Comparison of ENCODE assay signal across 8 cellular contexts in genomic region chr11:6618117-6619020, GRCh38. TPM values are rescaled to one million over a fixed set of nuclear protein-coding genes. Genes with fewer than 3 reads are reported as not detected.
DNase-seq lines count a peak whose midpoint lies in the region; ATAC-seq and TF ChIP-seq lines count a peak whose summit lies in the region.

No MANE protein-coding gene starts in this region.

- DNase-seq in AG09319 (ENCODE audit: extremely low read depth, low read depth): peak; percentile 41
- DNase-seq in H7: peak; percentile 40
- peak; percentile 72 for DNase-seq in SIG-M5 (lab: John Stamatoyannopoulos, UW)
- peak; percentile 9 for DNase-seq in activated naive CD8-positive, alpha-beta T cell treated with anti-CD3 and anti-CD28 coated beads, Interleukin-2, amount 50 U/mL, for 16 hours (ENCODE audit: low read depth, low spot score)
- no peak for DNase-seq in left ventricle myocardium inferior
- no peak for DNase-seq in WTC11 (ENCODE audit: low spot score)
- no peak for DNase-seq in islet precursor cell

- H3K27me3 Mint-ChIP-seq in WTC11 (ENCODE audit: low read depth): no peaks in the 10 kb centered on the region

- no peaks in the 10 kb centered on the region for H3K4me1 Mint-ChIP-seq in WTC11

- intact Hi-C loops in left ventricle myocardium inferior (cut with micrococcal nuclease): no loop called here

- no peak overlapping the region for H3K27ac Mint-ChIP-seq in WTC11

- CTCF ChIA-PET in WTC11 (lab: Charles Lee): interaction anchor here (0.6 to 3.2 kb wide), 16 partner anchors 12 to 255 kb away, joined by 3 to 12 read pairs (median 4); partner anchors contain the start of genes ILK, MRPL17 and RRP8

- H3K36me3 Mint-ChIP-seq in WTC11: no peaks in the 10 kb centered on the region

- no peaks in the 10 kb centered on the region for H3K9me3 Mint-ChIP-seq in WTC11

- peak overlapping the region; percentile 93 for H3K4me3 ChIP-seq in H7 (ENCODE audit: insufficient read depth, low read depth, low read length)
- peak overlapping the region; percentile 88 for H3K4me3 ChIP-seq in left ventricle myocardium inferior
- H3K4me3 ChIP-seq in rectal smooth muscle tissue (ENCODE audit: low read length): peak overlapping the region; percentile 85

- H3K4me1 ChIP-seq in left ventricle myocardium inferior (peaks cover 30% of the 10 kb centered on the region), rectal smooth muscle tissue (ENCODE audit: control insufficient read depth, insufficient read depth, low read length) (peaks cover 10% of the 10 kb centered on the region)

- peak overlapping the region; percentile 63 for H3K9ac ChIP-seq in rectal smooth muscle tissue (ENCODE audit: low read length)

- H3K27me3 ChIP-seq in H7 (ENCODE audit: control insufficient read depth, insufficient read depth, low read length): no peaks in the 10 kb centered on the region
- H3K27me3 ChIP-seq in left ventricle myocardium inferior (ENCODE audit: low read depth): no peaks in the 10 kb centered on the region
- H3K27me3 ChIP-seq in rectal smooth muscle tissue (ENCODE audit: control insufficient read depth, insufficient read depth, low read length): no peaks in the 10 kb centered on the region

- no peak for ATAC-seq in WTC11

- peaks cover 4% of the 10 kb centered on the region for H3K36me3 ChIP-seq in H7 (replicated peaks; ENCODE audit: control insufficient read depth, insufficient read depth, low read length)
- H3K36me3 ChIP-seq in left ventricle myocardium inferior: peaks cover 22% of the 10 kb centered on the region
- peaks cover 13% of the 10 kb centered on the region for H3K36me3 ChIP-seq in rectal smooth muscle tissue (ENCODE audit: control insufficient read depth, insufficient read depth, low read length)

- POLR2A ChIA-PET in WTC11 (lab: Charles Lee): interaction anchor here (0.5 to 1.8 kb wide), 8 partner anchors 11 to 75 kb away, joined by 3 to 6 read pairs (median 4); partner anchors contain the start of genes ILK and MRPL17

- peak overlapping the region; percentile 85 for H3K27ac ChIP-seq in left ventricle myocardium inferior (replicated peaks)
- peak overlapping the region; percentile 93 for H3K27ac ChIP-seq in rectal smooth muscle tissue (ENCODE audit: low read depth, low read length)

- H3K9me3 ChIP-seq in left ventricle myocardium inferior (replicated peaks): no peaks in the 10 kb centered on the region

- no peak overlapping the region for H3K4me3 Mint-ChIP-seq in WTC11

- TF ChIP-seq CTCF in AG09319 (IDR thresholded peaks at IDR 0.05; ENCODE audit: low read depth, low read length) (peak; percentile 22), left ventricle myocardium inferior (IDR thresholded peaks at IDR 0.05; ENCODE audit: borderline replicate concordance) (no peak), WTC11 (IDR thresholded peaks at IDR 0.05) (no peak)

TF ChIP-seq in WTC11, 78 proteins besides CTCF, POLR2A, EP300 and RAD21:
- TF ChIP-seq ATF1 (CRISPR knock-in tag; IDR thresholded peaks at IDR 0.05) (no peak), NFATC4 (CRISPR knock-in tag; IDR thresholded peaks at IDR 0.05) (no peak), GRHL2 (CRISPR knock-in tag; IDR thresholded peaks at IDR 0.05; ENCODE audit: insufficient replicate concordance, severe bottlenecking) (no peak), NFYB (CRISPR knock-in tag; conservative IDR thresholded peaks at IDR 0.05; ENCODE audit: low read depth) (no peak), CREM (CRISPR knock-in tag; IDR thresholded peaks at IDR 0.05) (no peak), MYBL2 (CRISPR knock-in tag; IDR thresholded peaks at IDR 0.05) (no peak), ZNF671 (CRISPR knock-in tag; IDR thresholded peaks at IDR 0.05) (no peak), E2F4 (CRISPR knock-in tag; IDR thresholded peaks at IDR 0.05; ENCODE audit: borderline replicate concordance, low read depth) (no peak), FOXJ3 (CRISPR knock-in tag; IDR thresholded peaks at IDR 0.05; ENCODE audit: borderline replicate concordance) (no peak), ZNF281 (CRISPR knock-in tag; IDR thresholded peaks at IDR 0.05) (no peak), MXD4 (CRISPR knock-in tag; IDR thresholded peaks at IDR 0.05; ENCODE audit: borderline replicate concordance) (no peak)

RNA-seq across cellular contexts. Expression of gene TPP1, which starts 0.9 kb away (rescaled TPM):
- total RNA-seq in H7 (2014; rRNA removed; shearing (Covaris generic)): 13.9 and 17.1 TPM in 2 replicates
- total RNA-seq in left ventricle myocardium inferior: 84.2 TPM
- 36.2 to 51.4 TPM (median 44.8 TPM) in 3 replicates for total RNA-seq in WTC11 (2021)

RNA-seq across cellular contexts. Expression of gene TAF10, which starts 6.4 kb away (rescaled TPM):
- 121 and 198 TPM in 2 replicates for total RNA-seq in H7 (2014; rRNA removed; shearing (Covaris generic))
- total RNA-seq in left ventricle myocardium inferior (106 TPM), WTC11 (2021) (165 to 186 TPM (median 178 TPM) in 3 replicates)

RNA-seq across cellular contexts. Expression of gene ILK, which starts 14.8 kb away (rescaled TPM):
- 114 and 130 TPM in 2 replicates for total RNA-seq in H7 (2014; rRNA removed; shearing (Covaris generic))
- 192 TPM for total RNA-seq in left ventricle myocardium inferior
- 97.7 to 112 TPM (median 110 TPM) in 3 replicates for total RNA-seq in WTC11 (2021)

RNA-seq across cellular contexts. Expression of gene RRP8, which starts 15.0 kb away (rescaled TPM):
- total RNA-seq in H7 (2014; rRNA removed; shearing (Covaris generic)): 18.0 and 20.1 TPM in 2 replicates
- total RNA-seq in left ventricle myocardium inferior (19.2 TPM), WTC11 (2021) (12.5 to 15.0 TPM (median 14.6 TPM) in 3 replicates)

RNA-seq across cellular contexts. Expression of gene DCHS1, which starts 37.2 kb away (rescaled TPM):
- total RNA-seq in H7 (2014; rRNA removed; shearing (Covaris generic)): 15.7 and 16.8 TPM in 2 replicates
- 9.5 TPM for total RNA-seq in left ventricle myocardium inferior
- 11.5 to 14.2 TPM (median 12.6 TPM) in 3 replicates for total RNA-seq in WTC11 (2021)

Comparison
In these comparisons a context has a peak if more than half of its experiments do, and no peak if none do; other contexts are left out.
1. DNase-seq: peak in AG09319 (single experiment), H7 (single experiment), SIG-M5 (single experiment) and activated naive CD8-positive, alpha-beta T cell treated with anti-CD3 and anti-CD28 coated beads, Interleukin-2, amount 50 U/mL, for 16 hours (single experiment); none in left ventricle myocardium inferior (single experiment), WTC11 (single experiment) and islet precursor cell (single experiment).
2. Peak in every context shown above with its lines, with median percentiles within 50 percentile points of each other: H3K4me3 ChIP-seq.